33 cellular contexts compared by ENCODE assay signal in the genomic region with DNA sequence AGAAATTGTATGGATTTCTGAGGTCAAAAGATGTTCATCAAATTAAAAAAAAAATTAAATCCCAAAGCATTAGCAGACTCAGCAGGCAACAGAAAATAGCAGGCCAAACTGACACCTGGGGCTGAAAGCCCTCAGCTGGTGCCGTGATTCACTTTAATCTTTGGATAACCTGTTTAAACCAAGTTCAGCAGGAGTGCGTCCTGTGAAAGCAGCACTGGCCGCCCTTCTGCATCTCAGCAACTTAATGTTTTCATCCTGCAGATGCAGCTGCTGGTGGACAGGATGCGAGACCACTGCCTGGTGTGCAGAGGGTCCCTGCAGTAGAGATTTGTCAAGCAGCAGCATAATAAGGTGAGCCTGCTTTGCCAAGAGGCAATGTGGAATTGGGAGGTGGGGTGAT. TPM values are rescaled to one million over a fixed set of nuclear protein-coding genes. Genes with fewer than 3 reads are reported as not detected.
"Had no signal": no experiment of that assay in that cellular context is flagged by ENCODE, and none has a peak within 500 bp of the region (broad histone marks: within the 10 kb centered on the region; RNA-seq: fewer than 3 reads in every experiment).

No MANE protein-coding gene starts in this region.

- H3K27me3 ChIP-seq: brain microvascular endothelial cell, esophagus muscularis mucosa, foreskin keratinocyte, gastrocnemius medialis, heart left ventricle had no signal

- H3K36me3 Mint-ChIP-seq: activated naive CD4-positive, alpha-beta T cell treated with anti-CD3 and anti-CD28 coated beads, Interleukin-2, amount 10 ng/mL, durations not matched to agents 7 days and 5 days; activated naive CD4-positive, alpha-beta T cell treated with anti-CD3 and anti-CD28 coated beads, Interleukin-2, amount 50 U/mL, for 72 hours; activated naive CD8-positive, alpha-beta T cell treated with anti-CD3 and anti-CD28 coated beads, Interleukin-2, amount 10 ng/mL, durations not matched to agents 7 days and 5 days had no signal

- H3K27me3 Mint-ChIP-seq: activated CD4-positive, alpha-beta memory T cell treated with anti-CD3 and anti-CD28 coated beads, Interleukin-2, amount 10 ng/mL, durations not matched to agents 7 days and 5 days; activated naive CD4-positive, alpha-beta T cell treated with anti-CD3 and anti-CD28 coated beads, Interleukin-2, amount 10 ng/mL, durations not matched to agents 7 days and 5 days; activated naive CD8-positive, alpha-beta T cell treated with anti-CD3 and anti-CD28 coated beads, Interleukin-2, amount 10 ng/mL, durations not matched to agents 7 days and 5 days; activated T-cell treated with anti-CD3 and anti-CD28 coated beads, Interleukin-2, amount 50 U/mL, for 24 hours; dendritic cell treated with granulocyte-macrophage colony-stimulating factor and Interleukin-4, amounts not matched to agents 40 ng/mL and 50 ng/mL, for 4 days had no signal

- H3K4me1 Mint-ChIP-seq: activated B cell treated with CpG ODN at 0.5 μM for 24 hours; activated CD4-positive, alpha-beta memory T cell treated with anti-CD3 and anti-CD28 coated beads, Interleukin-2, amount 10 ng/mL, durations not matched to agents 7 days and 5 days; activated naive CD4-positive, alpha-beta T cell treated with anti-CD3 and anti-CD28 coated beads, Interleukin-2, amount 10 ng/mL, durations not matched to agents 7 days and 5 days; activated naive CD8-positive, alpha-beta T cell treated with anti-CD3 and anti-CD28 coated beads, Interleukin-2, amount 10 ng/mL, durations not matched to agents 7 days and 5 days; central memory CD8-positive, alpha-beta T cell; T-helper 17 cell had no signal

- H3K4me3 Mint-ChIP-seq: activated B cell treated with CpG ODN at 0.5 μM for 24 hours; activated CD4-positive, alpha-beta memory T cell treated with anti-CD3 and anti-CD28 coated beads, Interleukin-2, amount 10 ng/mL, durations not matched to agents 7 days and 5 days; activated naive CD4-positive, alpha-beta T cell treated with anti-CD3 and anti-CD28 coated beads, Interleukin-2, amount 10 ng/mL, durations not matched to agents 7 days and 5 days; activated naive CD8-positive, alpha-beta T cell treated with anti-CD3 and anti-CD28 coated beads, Interleukin-2, amount 10 ng/mL, durations not matched to agents 7 days and 5 days; activated T-cell treated with anti-CD3 and anti-CD28 coated beads, Interleukin-2, amount 50 U/mL, for 24 hours; activated T-cell treated with anti-CD3 and anti-CD28 coated beads, Interleukin-2, amount 50 U/mL, for 72 hours; central memory CD8-positive, alpha-beta T cell; dendritic cell treated with granulocyte-macrophage colony-stimulating factor and Interleukin-4, amounts not matched to agents 40 ng/mL and 50 ng/mL, for 4 days; T-helper 17 cell; T-helper 2 cell treated with Interferon-gamma antibody and Interleukin-4, amounts not matched to agents 5 μg/mL and 100 μg/mL, for 36 hours had no signal

- H3K27ac ChIP-seq: brain microvascular endothelial cell, coronary artery, dorsolateral prefrontal cortex, esophagus muscularis mucosa, foreskin keratinocyte, gastrocnemius medialis, heart left ventricle, WERI-Rb-1 had no signal

- H3K27ac Mint-ChIP-seq: activated B cell treated with CpG ODN at 0.5 μM for 24 hours; activated CD4-positive, alpha-beta memory T cell treated with anti-CD3 and anti-CD28 coated beads, Interleukin-2, amount 10 ng/mL, durations not matched to agents 7 days and 5 days; activated naive CD4-positive, alpha-beta T cell treated with anti-CD3 and anti-CD28 coated beads, Interleukin-2, amount 10 ng/mL, durations not matched to agents 7 days and 5 days; activated naive CD4-positive, alpha-beta T cell treated with anti-CD3 and anti-CD28 coated beads, Interleukin-2, amount 50 U/mL, for 72 hours; activated naive CD8-positive, alpha-beta T cell treated with anti-CD3 and anti-CD28 coated beads, Interleukin-2, amount 10 ng/mL, durations not matched to agents 7 days and 5 days; activated T-cell treated with anti-CD3 and anti-CD28 coated beads, Interleukin-2, amount 50 U/mL, for 24 hours; activated T-cell treated with anti-CD3 and anti-CD28 coated beads, Interleukin-2, amount 50 U/mL, for 72 hours; dendritic cell treated with granulocyte-macrophage colony-stimulating factor and Interleukin-4, amounts not matched to agents 40 ng/mL and 50 ng/mL, for 4 days; T-helper 17 cell; T-helper 2 cell treated with Interferon-gamma antibody and Interleukin-4, amounts not matched to agents 5 μg/mL and 100 μg/mL, for 36 hours had no signal

- H3K4me1 ChIP-seq: esophagus muscularis mucosa, foreskin keratinocyte, gastrocnemius medialis, heart left ventricle had no signal

- H3K36me3 ChIP-seq: brain microvascular endothelial cell, gastrocnemius medialis, WERI-Rb-1 had no signal

- H3K9me3 Mint-ChIP-seq: activated B cell treated with CpG ODN at 0.5 μM for 24 hours; activated CD4-positive, alpha-beta memory T cell treated with anti-CD3 and anti-CD28 coated beads, Interleukin-2, amount 10 ng/mL, durations not matched to agents 7 days and 5 days; activated naive CD4-positive, alpha-beta T cell treated with anti-CD3 and anti-CD28 coated beads, Interleukin-2, amount 10 ng/mL, durations not matched to agents 7 days and 5 days; activated naive CD4-positive, alpha-beta T cell treated with anti-CD3 and anti-CD28 coated beads, Interleukin-2, amount 50 U/mL, for 72 hours; activated naive CD8-positive, alpha-beta T cell treated with anti-CD3 and anti-CD28 coated beads, Interleukin-2, amount 10 ng/mL, durations not matched to agents 7 days and 5 days; activated T-cell treated with anti-CD3 and anti-CD28 coated beads, Interleukin-2, amount 50 U/mL, for 24 hours; activated T-cell treated with anti-CD3 and anti-CD28 coated beads, Interleukin-2, amount 50 U/mL, for 72 hours; central memory CD8-positive, alpha-beta T cell; dendritic cell treated with granulocyte-macrophage colony-stimulating factor and Interleukin-4, amounts not matched to agents 40 ng/mL and 50 ng/mL, for 4 days; T-helper 2 cell treated with Interferon-gamma antibody and Interleukin-4, amounts not matched to agents 5 μg/mL and 100 μg/mL, for 36 hours had no signal

- DNase-seq: activated B cell treated with CpG ODN at 0.5 μM for 24 hours; activated CD4-positive, alpha-beta memory T cell treated with anti-CD3 and anti-CD28 coated beads, Interleukin-2, amount 10 ng/mL, durations not matched to agents 7 days and 5 days; activated CD4-positive, alpha-beta T cell treated with anti-CD3 and anti-CD28 coated beads for 48 hours; activated CD4-positive, alpha-beta T cell treated with anti-CD3 and anti-CD28 coated beads, Interleukin-2, amount 50 U/mL, for 4 hours; activated CD8-positive, alpha-beta memory T cell treated with anti-CD3 and anti-CD28 coated beads, Interleukin-2, amount 50 U/mL, for 48 hours; activated gamma-delta T cell; activated naive CD4-positive, alpha-beta T cell; activated naive CD4-positive, alpha-beta T cell treated with anti-CD3 and anti-CD28 coated beads, Interleukin-2, amount 10 ng/mL, durations not matched to agents 7 days and 5 days; activated naive CD8-positive, alpha-beta T cell treated with anti-CD3 and anti-CD28 coated beads, Interleukin-2, amount 10 ng/mL, durations not matched to agents 7 days and 5 days; activated T-cell treated with anti-CD3 and anti-CD28 coated beads for 4 hours; activated T-cell treated with anti-CD3 and anti-CD28 coated beads, Interleukin-2, amount 50 U/mL, for 24 hours; activated T-cell treated with anti-CD3 and anti-CD28 coated beads, Interleukin-2, amount 50 U/mL, for 72 hours; amniotic stem cell; anterior cingulate cortex; brain microvascular endothelial cell; dorsolateral prefrontal cortex; effector memory CD4-positive, alpha-beta T cell; erythroblast; foreskin keratinocyte; gastrocnemius medialis; glutamatergic neuron; heart left ventricle; T-helper 1 cell; T-helper 17 cell; T1000; WERI-Rb-1 had no signal

- H3K4me3 ChIP-seq: coronary artery, dorsolateral prefrontal cortex, esophagus muscularis mucosa, gastrocnemius medialis, heart left ventricle had no signal

- ATAC-seq: activated CD4-positive, CD25-positive, alpha-beta regulatory T cell treated with anti-CD3 and anti-CD28 coated beads, Interleukin-2, amount 50 U/mL, for 24 hours; activated naive CD4-positive, alpha-beta T cell treated with anti-CD3 and anti-CD28 coated beads, Interleukin-2, amount 50 U/mL, for 72 hours; activated T-cell treated with anti-CD3 and anti-CD28 coated beads, Interleukin-2, amount 50 U/mL, for 72 hours; foreskin keratinocyte; gastrocnemius medialis; heart left ventricle; T-helper 17 cell had no signal

- H3K9me3 ChIP-seq: esophagus muscularis mucosa, gastrocnemius medialis, heart left ventricle had no signal

RNA-seq across cellular contexts. Expression of a gene that starts 41.2 kb away (rescaled TPM):
- total RNA-seq: activated naive CD4-positive, alpha-beta T cell treated with anti-CD3 and anti-CD28 coated beads, Interleukin-2, amount 50 U/mL, for 72 hours; activated naive CD8-positive, alpha-beta T cell treated with anti-CD3 and anti-CD28 coated beads, Interleukin-2, amount 10 ng/mL, durations not matched to agents 7 days and 5 days; activated T-cell treated with anti-CD3 and anti-CD28 coated beads, Interleukin-2, amount 50 U/mL, for 72 hours; T-helper 17 cell had no signal
